Comparison of ENCODE assay signal across 1 cellular context in the genomic region with DNA sequence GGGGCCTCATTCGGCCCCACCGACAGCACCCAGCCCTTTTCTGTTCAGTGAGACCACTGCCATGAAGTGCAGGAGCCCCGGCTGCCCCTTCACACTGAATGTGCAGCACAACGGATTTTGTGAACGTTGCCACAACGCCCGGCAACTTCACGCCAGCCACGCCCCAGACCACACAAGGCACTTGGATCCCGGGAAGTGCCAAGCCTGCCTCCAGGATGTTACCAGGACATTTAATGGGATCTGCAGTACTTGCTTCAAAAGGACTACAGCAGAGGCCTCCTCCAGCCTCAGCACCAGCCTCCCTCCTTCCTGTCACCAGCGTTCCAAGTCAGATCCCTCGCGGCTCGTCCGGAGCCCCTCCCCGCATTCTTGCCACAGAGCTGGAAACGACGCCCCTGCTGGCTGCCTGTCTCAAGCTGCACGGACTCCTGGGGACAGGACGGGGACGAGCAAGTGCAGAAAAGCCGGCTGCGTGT.
A peak's percentile ranks its signal among the peaks of the same experiment; 100 is the strongest.
TF ChIP-seq lines count a peak whose summit lies in the region.

No MANE protein-coding gene starts in this region.

TF ChIP-seq in HepG2, 621 proteins besides CTCF, POLR2A, EP300 and RAD21:
- TF ChIP-seq ZNF543 (CRISPR knock-in tag; IDR thresholded peaks at IDR 0.05) (no peak), AGO2 (optimal IDR thresholded peaks at IDR 0.05; ENCODE audit: low read depth, low read length) (peak; percentile 93), SSRP1 (CRISPR knock-in tag; IDR thresholded peaks at IDR 0.05) (0 out of 2 replicates have a peak, but pooled peaks have one; percentile 49), NRL (CRISPR knock-in tag; IDR thresholded peaks at IDR 0.05; ENCODE audit: borderline replicate concordance) (0 out of 2 replicates have a peak, but pooled peaks have one; percentile 55), ELF3 (CRISPR knock-in tag; IDR thresholded peaks at IDR 0.05) (no peak), RBFOX2 (IDR thresholded peaks at IDR 0.05; ENCODE audit: low read depth, low read length) (peak; percentile 61), ZSCAN9 (CRISPR knock-in tag; IDR thresholded peaks at IDR 0.05; ENCODE audit: borderline replicate concordance) (no peak), POLR2G (IDR thresholded peaks at IDR 0.05; ENCODE audit: low read depth, low read length) (peak; percentile 44), HNRNPL (IDR thresholded peaks at IDR 0.05; ENCODE audit: low read depth, low read length) (0 out of 2 replicates have a peak, but pooled peaks have one; percentile 34), ZNF3 (CRISPR knock-in tag; IDR thresholded peaks at IDR 0.05) (no peak), ARNTL (CRISPR knock-in tag; IDR thresholded peaks at IDR 0.05) (no peak), ZNF160 (CRISPR knock-in tag; IDR thresholded peaks at IDR 0.05) (no peak), ZNF547 (CRISPR knock-in tag; IDR thresholded peaks at IDR 0.05) (0 out of 2 replicates have a peak, but pooled peaks have one; percentile 34), HNRNPLL (IDR thresholded peaks at IDR 0.05; ENCODE audit: low read depth, low read length, poor library complexity, severe bottlenecking) (peak; percentile 26), FOXP1 (IDR thresholded peaks at IDR 0.05) (no peak), FOXP1 (CRISPR knock-in tag; IDR thresholded peaks at IDR 0.05) (no peak), RXRA (CRISPR knock-in tag; IDR thresholded peaks at IDR 0.05) (peak; percentile 44; the same call in 1 of the 2 replicates), SRSF1 (optimal IDR thresholded peaks at IDR 0.05; ENCODE audit: low read depth, low read length) (peak; percentile 70), AGO1 (IDR thresholded peaks at IDR 0.05; ENCODE audit: low read depth, low read length, poor library complexity, severe bottlenecking) (peak; percentile 64), TP53 (CRISPR knock-in tag; conservative IDR thresholded peaks at IDR 0.05) (no peak), RBM22 (optimal IDR thresholded peaks at IDR 0.05; ENCODE audit: low read length) (peak; percentile 82), ZBTB38 (CRISPR knock-in tag; IDR thresholded peaks at IDR 0.05) (0 out of 2 replicates have a peak, but pooled peaks have one; percentile 42)
- TF ChIP-seq, protein P1, sequence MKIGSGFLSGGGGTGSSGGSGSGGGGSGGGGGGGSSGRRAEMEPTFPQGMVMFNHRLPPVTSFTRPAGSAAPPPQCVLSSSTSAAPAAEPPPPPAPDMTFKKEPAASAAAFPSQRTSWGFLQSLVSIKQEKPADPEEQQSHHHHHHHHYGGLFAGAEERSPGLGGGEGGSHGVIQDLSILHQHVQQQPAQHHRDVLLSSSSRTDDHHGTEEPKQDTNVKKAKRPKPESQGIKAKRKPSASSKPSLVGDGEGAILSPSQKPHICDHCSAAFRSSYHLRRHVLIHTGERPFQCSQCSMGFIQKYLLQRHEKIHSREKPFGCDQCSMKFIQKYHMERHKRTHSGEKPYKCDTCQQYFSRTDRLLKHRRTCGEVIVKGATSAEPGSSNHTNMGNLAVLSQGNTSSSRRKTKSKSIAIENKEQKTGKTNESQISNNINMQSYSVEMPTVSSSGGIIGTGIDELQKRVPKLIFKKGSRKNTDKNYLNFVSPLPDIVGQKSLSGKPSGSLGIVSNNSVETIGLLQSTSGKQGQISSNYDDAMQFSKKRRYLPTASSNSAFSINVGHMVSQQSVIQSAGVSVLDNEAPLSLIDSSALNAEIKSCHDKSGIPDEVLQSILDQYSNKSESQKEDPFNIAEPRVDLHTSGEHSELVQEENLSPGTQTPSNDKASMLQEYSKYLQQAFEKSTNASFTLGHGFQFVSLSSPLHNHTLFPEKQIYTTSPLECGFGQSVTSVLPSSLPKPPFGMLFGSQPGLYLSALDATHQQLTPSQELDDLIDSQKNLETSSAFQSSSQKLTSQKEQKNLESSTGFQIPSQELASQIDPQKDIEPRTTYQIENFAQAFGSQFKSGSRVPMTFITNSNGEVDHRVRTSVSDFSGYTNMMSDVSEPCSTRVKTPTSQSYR (CRISPR knock-in tag; IDR thresholded peaks at IDR 0.05; ENCODE audit: borderline replicate concordance): no peak
- TF ChIP-seq, protein P2, sequence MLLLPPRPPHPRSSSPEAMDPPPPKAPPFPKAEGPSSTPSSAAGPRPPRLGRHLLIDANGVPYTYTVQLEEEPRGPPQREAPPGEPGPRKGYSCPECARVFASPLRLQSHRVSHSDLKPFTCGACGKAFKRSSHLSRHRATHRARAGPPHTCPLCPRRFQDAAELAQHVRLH (CRISPR knock-in tag; IDR thresholded peaks at IDR 0.05; ENCODE audit: borderline replicate concordance, low read depth): no peak
- TF ChIP-seq, protein P3, sequence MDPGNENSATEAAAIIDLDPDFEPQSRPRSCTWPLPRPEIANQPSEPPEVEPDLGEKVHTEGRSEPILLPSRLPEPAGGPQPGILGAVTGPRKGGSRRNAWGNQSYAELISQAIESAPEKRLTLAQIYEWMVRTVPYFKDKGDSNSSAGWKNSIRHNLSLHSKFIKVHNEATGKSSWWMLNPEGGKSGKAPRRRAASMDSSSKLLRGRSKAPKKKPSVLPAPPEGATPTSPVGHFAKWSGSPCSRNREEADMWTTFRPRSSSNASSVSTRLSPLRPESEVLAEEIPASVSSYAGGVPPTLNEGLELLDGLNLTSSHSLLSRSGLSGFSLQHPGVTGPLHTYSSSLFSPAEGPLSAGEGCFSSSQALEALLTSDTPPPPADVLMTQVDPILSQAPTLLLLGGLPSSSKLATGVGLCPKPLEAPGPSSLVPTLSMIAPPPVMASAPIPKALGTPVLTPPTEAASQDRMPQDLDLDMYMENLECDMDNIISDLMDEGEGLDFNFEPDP (CRISPR knock-in tag; conservative IDR thresholded peaks at IDR 0.05): no peak
- TF ChIP-seq, protein P4, sequence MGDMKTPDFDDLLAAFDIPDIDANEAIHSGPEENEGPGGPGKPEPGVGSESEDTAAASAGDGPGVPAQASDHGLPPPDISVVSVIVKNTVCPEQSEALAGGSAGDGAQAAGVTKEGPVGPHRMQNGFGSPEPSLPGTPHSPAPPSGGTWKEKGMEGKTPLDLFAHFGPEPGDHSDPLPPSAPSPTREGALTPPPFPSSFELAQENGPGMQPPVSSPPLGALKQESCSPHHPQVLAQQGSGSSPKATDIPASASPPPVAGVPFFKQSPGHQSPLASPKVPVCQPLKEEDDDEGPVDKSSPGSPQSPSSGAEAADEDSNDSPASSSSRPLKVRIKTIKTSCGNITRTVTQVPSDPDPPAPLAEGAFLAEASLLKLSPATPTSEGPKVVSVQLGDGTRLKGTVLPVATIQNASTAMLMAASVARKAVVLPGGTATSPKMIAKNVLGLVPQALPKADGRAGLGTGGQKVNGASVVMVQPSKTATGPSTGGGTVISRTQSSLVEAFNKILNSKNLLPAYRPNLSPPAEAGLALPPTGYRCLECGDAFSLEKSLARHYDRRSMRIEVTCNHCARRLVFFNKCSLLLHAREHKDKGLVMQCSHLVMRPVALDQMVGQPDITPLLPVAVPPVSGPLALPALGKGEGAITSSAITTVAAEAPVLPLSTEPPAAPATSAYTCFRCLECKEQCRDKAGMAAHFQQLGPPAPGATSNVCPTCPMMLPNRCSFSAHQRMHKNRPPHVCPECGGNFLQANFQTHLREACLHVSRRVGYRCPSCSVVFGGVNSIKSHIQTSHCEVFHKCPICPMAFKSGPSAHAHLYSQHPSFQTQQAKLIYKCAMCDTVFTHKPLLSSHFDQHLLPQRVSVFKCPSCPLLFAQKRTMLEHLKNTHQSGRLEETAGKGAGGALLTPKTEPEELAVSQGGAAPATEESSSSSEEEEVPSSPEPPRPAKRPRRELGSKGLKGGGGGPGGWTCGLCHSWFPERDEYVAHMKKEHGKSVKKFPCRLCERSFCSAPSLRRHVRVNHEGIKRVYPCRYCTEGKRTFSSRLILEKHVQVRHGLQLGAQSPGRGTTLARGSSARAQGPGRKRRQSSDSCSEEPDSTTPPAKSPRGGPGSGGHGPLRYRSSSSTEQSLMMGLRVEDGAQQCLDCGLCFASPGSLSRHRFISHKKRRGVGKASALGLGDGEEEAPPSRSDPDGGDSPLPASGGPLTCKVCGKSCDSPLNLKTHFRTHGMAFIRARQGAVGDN (CRISPR knock-in tag; IDR thresholded peaks at IDR 0.05): peak; percentile 46
- TF ChIP-seq, protein P5, sequence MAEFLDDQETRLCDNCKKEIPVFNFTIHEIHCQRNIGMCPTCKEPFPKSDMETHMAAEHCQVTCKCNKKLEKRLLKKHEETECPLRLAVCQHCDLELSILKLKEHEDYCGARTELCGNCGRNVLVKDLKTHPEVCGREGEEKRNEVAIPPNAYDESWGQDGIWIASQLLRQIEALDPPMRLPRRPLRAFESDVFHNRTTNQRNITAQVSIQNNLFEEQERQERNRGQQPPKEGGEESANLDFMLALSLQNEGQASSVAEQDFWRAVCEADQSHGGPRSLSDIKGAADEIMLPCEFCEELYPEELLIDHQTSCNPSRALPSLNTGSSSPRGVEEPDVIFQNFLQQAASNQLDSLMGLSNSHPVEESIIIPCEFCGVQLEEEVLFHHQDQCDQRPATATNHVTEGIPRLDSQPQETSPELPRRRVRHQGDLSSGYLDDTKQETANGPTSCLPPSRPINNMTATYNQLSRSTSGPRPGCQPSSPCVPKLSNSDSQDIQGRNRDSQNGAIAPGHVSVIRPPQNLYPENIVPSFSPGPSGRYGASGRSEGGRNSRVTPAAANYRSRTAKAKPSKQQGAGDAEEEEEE (CRISPR knock-in tag; IDR thresholded peaks at IDR 0.05; ENCODE audit: borderline replicate concordance): no peak
- TF ChIP-seq, protein P6, sequence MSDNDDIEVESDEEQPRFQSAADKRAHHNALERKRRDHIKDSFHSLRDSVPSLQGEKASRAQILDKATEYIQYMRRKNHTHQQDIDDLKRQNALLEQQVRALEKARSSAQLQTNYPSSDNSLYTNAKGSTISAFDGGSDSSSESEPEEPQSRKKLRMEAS (IDR thresholded peaks at IDR 0.05): no peak
